Comparison of ENCODE assay signal across 8 cellular contexts in genomic region chr6:26956078-26956600, GRCh38.
DNase-seq lines count a peak whose midpoint lies in the region; ATAC-seq and TF ChIP-seq lines count a peak whose summit lies in the region.
"Not testable (repeated sequence)": the region's sequence is repeated elsewhere in the genome, so short reads cannot be mapped to it uniquely, and the experiment has no call there.

No MANE protein-coding gene starts in this region.

- not testable (repeated sequence) for H3K27me3 Mint-ChIP-seq in activated CD8-positive, alpha-beta T cell treated with anti-CD3 and anti-CD28 coated beads, Interleukin-2, amount 10 ng/mL, durations not matched to agents 7 days and 5 days (ENCODE audit: low read depth); dendritic cell treated with granulocyte-macrophage colony-stimulating factor and Interleukin-4, amounts not matched to agents 40 ng/mL and 50 ng/mL, for 4 days

- not testable (repeated sequence) for TF ChIP-seq CTCF in tibial artery (IDR thresholded peaks at IDR 0.05)

- POLR2A ChIA-PET in activated CD8-positive, alpha-beta T cell treated with anti-CD3 and anti-CD28 coated beads, Interleukin-2, amount 10 ng/mL, durations not matched to agents 7 days and 5 days (lab: Charles Lee): interaction anchor here (1.1 to 1.2 kb wide), 2 partner anchors 177 to 191 kb away, joined by 3 read pairs; a partner anchor contains a TSS

- CTCF ChIA-PET in activated CD8-positive, alpha-beta T cell treated with anti-CD3 and anti-CD28 coated beads, Interleukin-2, amount 10 ng/mL, durations not matched to agents 7 days and 5 days (lab: Charles Lee): not testable (repeated sequence)

- peak overlapping the region; percentile 60 to 69 for H3K4me3 ChIP-seq in tibial artery

- DNase-seq in GDM1 (lab: John Stamatoyannopoulos, UW): peak; percentile 61
- peak; percentile 68 for DNase-seq in NCI-H1436 (lab: John Stamatoyannopoulos, UW)
- DNase-seq in RPMI7951 (ENCODE audit: low read depth): peak; percentile 88
- peak; percentile 77 for DNase-seq in activated CD8-positive, alpha-beta T cell treated with anti-CD3 and anti-CD28 coated beads, Interleukin-2, amount 10 ng/mL, durations not matched to agents 7 days and 5 days
- peak; percentile 69 for DNase-seq in inferior parietal cortex (ENCODE audit: extremely low spot score)
- peak; percentile 87 for DNase-seq in renal cortical epithelial cell (ENCODE audit: low read depth)
- peak; percentile 18 to 54 for DNase-seq in tibial artery

- ATAC-seq in activated CD8-positive, alpha-beta T cell treated with anti-CD3 and anti-CD28 coated beads, Interleukin-2, amount 10 ng/mL, durations not matched to agents 7 days and 5 days: peak; percentile 50

- not testable (repeated sequence) for H3K9me3 Mint-ChIP-seq in activated CD8-positive, alpha-beta T cell treated with anti-CD3 and anti-CD28 coated beads, Interleukin-2, amount 10 ng/mL, durations not matched to agents 7 days and 5 days (ENCODE audit: insufficient read depth)
- peaks cover 19% of the 10 kb centered on the region for H3K9me3 Mint-ChIP-seq in dendritic cell treated with granulocyte-macrophage colony-stimulating factor and Interleukin-4, amounts not matched to agents 40 ng/mL and 50 ng/mL, for 4 days

- H3K36me3 ChIP-seq in tibial artery: not testable (repeated sequence)

- H3K9me3 ChIP-seq in tibial artery: not testable (repeated sequence)

- peak overlapping the region; percentile 79 for H3K4me3 Mint-ChIP-seq in activated CD8-positive, alpha-beta T cell treated with anti-CD3 and anti-CD28 coated beads, Interleukin-2, amount 10 ng/mL, durations not matched to agents 7 days and 5 days
- H3K4me3 Mint-ChIP-seq in dendritic cell treated with granulocyte-macrophage colony-stimulating factor and Interleukin-4, amounts not matched to agents 40 ng/mL and 50 ng/mL, for 4 days: peak overlapping the region; percentile 55

- intact Hi-C loops in dendritic cell treated with granulocyte-macrophage colony-stimulating factor and Interleukin-4, amounts not matched to agents 40 ng/mL and 50 ng/mL, for 4 days (cut with micrococcal nuclease); tibial artery (cut with DNase I; ENCODE audit: low total_unique reads): not testable (repeated sequence)

- H3K27me3 ChIP-seq in tibial artery: not testable (repeated sequence)

- peak overlapping the region; percentile 77 to 85 for H3K27ac ChIP-seq in tibial artery

- H3K27ac Mint-ChIP-seq in activated CD8-positive, alpha-beta T cell treated with anti-CD3 and anti-CD28 coated beads, Interleukin-2, amount 10 ng/mL, durations not matched to agents 7 days and 5 days: peak overlapping the region; percentile 89
- H3K27ac Mint-ChIP-seq in dendritic cell treated with granulocyte-macrophage colony-stimulating factor and Interleukin-4, amounts not matched to agents 40 ng/mL and 50 ng/mL, for 4 days: peak overlapping the region; percentile 60

- peaks cover 14% of the 10 kb centered on the region for H3K4me1 Mint-ChIP-seq in activated CD8-positive, alpha-beta T cell treated with anti-CD3 and anti-CD28 coated beads, Interleukin-2, amount 10 ng/mL, durations not matched to agents 7 days and 5 days (ENCODE audit: low read depth)
- not testable (repeated sequence) for H3K4me1 Mint-ChIP-seq in dendritic cell treated with granulocyte-macrophage colony-stimulating factor and Interleukin-4, amounts not matched to agents 40 ng/mL and 50 ng/mL, for 4 days (ENCODE audit: low read depth)

- H3K36me3 Mint-ChIP-seq in activated CD8-positive, alpha-beta T cell treated with anti-CD3 and anti-CD28 coated beads, Interleukin-2, amount 10 ng/mL, durations not matched to agents 7 days and 5 days (ENCODE audit: low read depth); dendritic cell treated with granulocyte-macrophage colony-stimulating factor and Interleukin-4, amounts not matched to agents 40 ng/mL and 50 ng/mL, for 4 days (ENCODE audit: low read depth): not testable (repeated sequence)

- H3K4me1 ChIP-seq in tibial artery: not testable (repeated sequence)

Comparison
In these comparisons a context has a peak if more than half of its experiments do, and no peak if none do; other contexts are left out.
1. Peak in every context shown above with its lines: DNase-seq, ATAC-seq, H3K4me3 ChIP-seq and H3K27ac ChIP-seq.
2. DNase-seq: peak in every context shown above with its lines; median percentile 88 in RPMI7951; 87 in renal cortical epithelial cell; 77 in activated CD8-positive, alpha-beta T cell treated with anti-CD3 and anti-CD28 coated beads, Interleukin-2, amount 10 ng/mL, durations not matched to agents 7 days and 5 days; 69 in inferior parietal cortex; 68 in NCI-H1436; 61 in GDM1; 36 in tibial artery.